16 cellular contexts compared by ENCODE assay signal in the genomic region with DNA sequence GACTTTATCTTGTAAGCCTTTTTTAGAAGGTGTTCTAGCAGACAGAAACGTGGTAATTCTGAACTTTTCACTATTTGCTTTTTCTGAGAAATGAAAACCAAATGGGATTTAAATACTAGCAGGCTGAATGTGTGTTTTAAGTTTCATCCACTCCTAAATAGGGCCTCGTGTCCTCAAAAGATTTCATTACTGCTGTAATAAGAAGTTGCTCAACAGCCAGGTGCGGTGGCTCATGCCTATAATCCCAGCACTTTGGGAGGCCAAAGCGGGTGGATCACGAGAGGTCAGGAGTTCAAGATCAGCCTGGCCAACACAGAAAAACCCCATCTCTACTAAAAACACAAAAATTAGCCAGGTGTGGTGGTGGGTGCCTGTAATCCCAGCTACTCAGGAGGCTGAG. TPM values are rescaled to one million over a fixed set of nuclear protein-coding genes. Genes with fewer than 3 reads are reported as not detected.
DNase-seq lines count a peak whose midpoint lies in the region; ATAC-seq, FAIRE-seq and TF ChIP-seq lines count a peak whose summit lies in the region.
"Had no signal": no experiment of that assay in that cellular context is flagged by ENCODE, and none has a peak within 500 bp of the region (broad histone marks: within the 10 kb centered on the region; RNA-seq: fewer than 3 reads in every experiment).

No MANE protein-coding gene starts in this region.

- H3K79me2 ChIP-seq in HepG2 (ENCODE audit: insufficient read depth, low read length) = no peaks in the 10 kb centered on the region

- H3K36me3 ChIP-seq in liver (ENCODE audit: control insufficient read depth in 4 of 4, insufficient read depth in 3 of 4, low read depth in 1 of 4, low read length in 3 of 4) (no peaks in the 10 kb centered on the region), HepG2 (replicated peaks in 1 of 2; ENCODE audit: control insufficient read depth in 1 of 2, insufficient read depth in 2 of 2, low read length in 2 of 2) (no peaks in the 10 kb centered on the region), right atrium auricular region (no peaks in the 10 kb centered on the region), adrenal gland (replicated peaks in 1 of 2) (no peaks in the 10 kb centered on the region)

- H3K9ac ChIP-seq in liver (ENCODE audit: low read depth in 1 of 2, low read length in 2 of 2) (no peak overlapping the region), HepG2 (ENCODE audit: insufficient read depth, low read depth, low read length) (no peak overlapping the region)

- POLR2A ChIA-PET in HepG2 (lab: Yijun Ruan, JAX) = no interaction called here

- TF ChIP-seq EP300 in HepG2 (IDR thresholded peaks at IDR 0.05; ENCODE audit: low read depth in 2 of 2, low read length in 2 of 2) (no peak), HepG2 (CRISPR knock-in tag; IDR thresholded peaks at IDR 0.05; ENCODE audit: borderline replicate concordance) (no peak)

- ATAC-seq in HepG2 = no peak
- ATAC-seq in GM19463 (IDR thresholded peaks at IDR 0.05; ENCODE audit: unreplicated experiment) = no peak
- ATAC-seq: activated CD4-positive, alpha-beta T cell treated with anti-CD3 and anti-CD28 coated beads for 36 hours; natural killer cell treated with Interleukin-12 subunit alpha and Interleukin-12 subunit beta and Interleukin-15 and Interleukin-18, amount 100 ng/mL, for 72 hours had no signal

- no peak overlapping the region for H2AFZ ChIP-seq in HepG2 (ENCODE audit: low read length)

- no TSS peak for BruUV-seq in HepG2 (replicated peaks; lab: Mats Ljungman, UMichigan)

- in situ Hi-C loops in HepG2 (cut with HindIII; ENCODE audit: extremely low pct_ligation_motif_present, low pct_unique_long_range_greater_than_20kb) = no loop called here

- intact Hi-C loops in HepG2 (cut with micrococcal nuclease; ENCODE audit: unreplicated experiment) = no loop called here
- intact Hi-C loops in adrenal gland (cut with DNase I) = no loop called here

- TF ChIP-seq POLR2A in HepG2 (IDR thresholded peaks at IDR 0.05; ENCODE audit: insufficient read depth in 1 of 2, low read depth in 2 of 2, low read length in 2 of 2) = no peak
- no peak for TF ChIP-seq POLR2A in adrenal gland (IDR thresholded peaks at IDR 0.05)

- peak overlapping the region; percentile 29 to 41 for H3K27ac ChIP-seq in liver (ENCODE audit: low read depth in 1 of 2, low read length in 2 of 2)
- no peak overlapping the region for H3K27ac ChIP-seq in HepG2 (ENCODE audit: extremely low read length, insufficient read depth, low read length)
- H3K27ac ChIP-seq in right atrium auricular region = peak overlapping the region; percentile 66 to 80
- H3K27ac ChIP-seq in skin epidermis = peak overlapping the region in 14 of 21 experiments; percentile 6 to 86 (median 48)
- H3K27ac ChIP-seq in adrenal gland = peak overlapping the region in 2 of 5 donors; percentile 51 to 71

- TF ChIP-seq CTCF in liver (IDR thresholded peaks at IDR 0.05; ENCODE audit: low read depth, low read length, missing input control) (no peak), HepG2 (CRISPR knock-in tag; IDR thresholded peaks at IDR 0.05) (no peak), right atrium auricular region (IDR thresholded peaks at IDR 0.05) (no peak), adrenal gland (IDR thresholded peaks at IDR 0.05) (no peak)

- H3K27me3 ChIP-seq in liver (ENCODE audit: control insufficient read depth in 4 of 4, insufficient read depth in 4 of 4, low read length in 3 of 4) (no peaks in the 10 kb centered on the region), HepG2 (ENCODE audit: control insufficient read depth in 1 of 2, insufficient read depth in 2 of 2, low read length in 2 of 2) (no peaks in the 10 kb centered on the region), right atrium auricular region (no peaks in the 10 kb centered on the region), adrenal gland (no peaks in the 10 kb centered on the region)

- CTCF ChIA-PET in HepG2 (lab: Yijun Ruan, JAX; ENCODE audit: low intra/inter-chr PET ratio, low total read pairs) = no interaction called here

- H3K4me3 ChIP-seq in liver (ENCODE audit: low read depth in 1 of 3, low read length in 3 of 3) (no peak overlapping the region), HepG2 (replicated peaks in 1 of 3; ENCODE audit: insufficient read depth in 1 of 3, low read depth in 2 of 3, low read length in 3 of 3) (no peak overlapping the region), right atrium auricular region (no peak overlapping the region), skin epidermis (no peak overlapping the region), adrenal gland (no peak overlapping the region)

- 36% methylated on average over 5 of the region's 5 CpGs for WGBS in liver
- WGBS in HepG2 (ENCODE audit: low lambda C conversion rate) = 20% methylated on average over 5 of the region's 5 CpGs
- WGBS in adrenal gland, 4 donors = 65 to 80% (median 77%) methylated on average over 5 of the region's 5 CpGs

- no peaks in the 10 kb centered on the region for H4K20me1 ChIP-seq in HepG2 (ENCODE audit: insufficient read depth, low read length)

- H3K4me1 ChIP-seq in liver (ENCODE audit: control insufficient read depth in 4 of 4, insufficient read depth in 4 of 4, low read length in 3 of 4) = peaks cover 6 to 31% (median 23%) of the 10 kb centered on the region in 4 donors
- H3K4me1 ChIP-seq in HepG2 (ENCODE audit: insufficient read depth, low read length) = peaks cover 23% of the 10 kb centered on the region
- peaks cover 0 to 60% of the 10 kb centered on the region in 2 donors for H3K4me1 ChIP-seq in right atrium auricular region
- peaks cover 0 to 3% of the 10 kb centered on the region in 2 donors for H3K4me1 ChIP-seq in adrenal gland (replicated peaks in 1 of 2)

- no peak for FAIRE-seq in HepG2 (lab: Jason Lieb, UNC)

- H3K4me2 ChIP-seq in HepG2 (ENCODE audit: low read depth, low read length) = no peak overlapping the region

- H3K9me3 ChIP-seq in liver (ENCODE audit: control insufficient read depth in 4 of 4, low read length in 3 of 4) (no peaks in the 10 kb centered on the region), HepG2 (ENCODE audit: low read length) (no peaks in the 10 kb centered on the region), right atrium auricular region (no peaks in the 10 kb centered on the region), adrenal gland (replicated peaks in 1 of 3) (no peaks in the 10 kb centered on the region)

- TF ChIP-seq RAD21 in liver (IDR thresholded peaks at IDR 0.05) (peak in 1 of 2 donors; percentile 14), HepG2 (CRISPR knock-in tag; IDR thresholded peaks at IDR 0.05) (no peak)

- DNase-seq in HepG2 (ENCODE audit: low spot score) (no peak), right atrium auricular region (ENCODE audit: low spot score) (no peak), adrenal gland (no peak), A172 (ENCODE audit: low spot score) (no peak), EL (no peak)
- DNase-seq: activated CD4-positive, alpha-beta T cell treated with anti-CD3 and anti-CD28 coated beads for 36 hours; activated naive CD4-positive, alpha-beta T cell treated with anti-CD3 and anti-CD28 coated beads, Interleukin-2, amount 10 ng/mL, durations not matched to agents 7 days and 5 days; effector CD8-positive, alpha-beta T cell; stimulated activated CD4-positive, alpha-beta T cell treated with anti-CD3 and anti-CD28 coated beads, Interleukin-2, amount 100 ng/mL, for 24 hours; T1000 had no signal

RNA-seq across cellular contexts. Expression of gene FMO2, which starts 44.6 kb away (rescaled TPM):
- total RNA-seq in liver (under 1 TPM; 0.14 to 0.84 TPM), HepG2 (2016; rRNA removed; fragmentation: Illumina TruSeq; extraction: Trizol) (not detected in 2 replicates), right atrium auricular region (10 to 100 TPM; 28.4 to 66.6 TPM), adrenal gland (100 to 1,000 TPM in 1 of 8 donors, 10 to 100 TPM in 7; 36.8 to 149 (median 67.3) TPM)
- polyA plus RNA-seq in liver (1 to 10 TPM; 1.4 to 1.6 TPM), HepG2 (2011; rRNA removed) (not detected in 2 replicates), adrenal gland (10 to 100 TPM; 14.0 to 29.8 (median 24.3) TPM)
- total RNA-seq in HepG2 (2016; cell fraction: cytosol; rRNA removed; fragmentation: Illumina TruSeq; extraction: Trizol; ENCODE audit: low read depth) = not detected in 2 replicates
- total RNA-seq in HepG2 (2016; cell fraction: insoluble cytoplasmic fraction; rRNA removed; fragmentation: Illumina TruSeq; extraction: Trizol) = not detected in 2 replicates
- not detected in 2 replicates for total RNA-seq in HepG2 (2016; cell fraction: membrane; rRNA removed; fragmentation: Illumina TruSeq; extraction: Trizol)
- total RNA-seq in HepG2 (2016; cell fraction: nucleus; rRNA removed; fragmentation: Illumina TruSeq; extraction: Trizol) = not detected in 2 replicates
- polyA plus RNA-seq in HepG2 (2011; cell fraction: cytosol; rRNA removed) = not detected in 2 replicates
- not detected in 2 replicates for polyA plus RNA-seq in HepG2 (2011; cell fraction: nucleus; rRNA removed)
- polyA plus RNA-seq in HepG2 (2012) = not detected in 2 replicates
- not detected in 2 replicates for polyA plus RNA-seq in HepG2 (2016; cell fraction: cytosol; fragmentation: Illumina TruSeq; extraction: Trizol; ENCODE audit: low read depth)
- not detected in 2 replicates for polyA plus RNA-seq in HepG2 (2016; cell fraction: insoluble cytoplasmic fraction; fragmentation: Illumina TruSeq; extraction: Trizol; ENCODE audit: low read depth)
- not detected in 2 replicates for polyA plus RNA-seq in HepG2 (2016; cell fraction: membrane; fragmentation: Illumina TruSeq; extraction: Trizol; ENCODE audit: low read depth)
- polyA plus RNA-seq in HepG2 (2016; cell fraction: nucleus; fragmentation: Illumina TruSeq; extraction: Trizol; ENCODE audit: insufficient read depth, low read depth) = not detected in 2 replicates
- not detected in 2 replicates for polyA minus RNA-seq in HepG2 (2011; rRNA and poly(A)+ RNA removed; ENCODE audit: low replicate concordance)
- polyA minus RNA-seq in HepG2 (2011; cell fraction: cytosol; rRNA and poly(A)+ RNA removed) = not detected in 2 replicates
- not detected in 2 replicates for polyA minus RNA-seq in HepG2 (2011; cell fraction: nucleus; rRNA and poly(A)+ RNA removed)
- total RNA-seq in A172 (2014; rRNA removed; shearing (Covaris generic)) = not detected in 2 replicates
- total RNA-seq: activated CD4-positive, alpha-beta T cell treated with anti-CD3 and anti-CD28 coated beads for 36 hours; Daoy; natural killer cell treated with Interleukin-12 subunit alpha and Interleukin-12 subunit beta and Interleukin-15 and Interleukin-18, amount 100 ng/mL, for 72 hours; renal cortical epithelial cell had no signal

RNA-seq across cellular contexts. Expression of gene FMO3, which starts 49.8 kb away (rescaled TPM):
- 100 to 1,000 TPM in 1 of 2 donors, 10 to 100 TPM in 1; 11.1 to 276 TPM for total RNA-seq in liver
- 100 to 1,000 TPM in 1 of 2 donors, 10 to 100 TPM in 1; 99.5 to 147 TPM for polyA plus RNA-seq in liver
- total RNA-seq in HepG2 (2016; rRNA removed; fragmentation: Illumina TruSeq; extraction: Trizol) = not detected in 2 replicates
- total RNA-seq in HepG2 (2016; cell fraction: cytosol; rRNA removed; fragmentation: Illumina TruSeq; extraction: Trizol; ENCODE audit: low read depth) = not detected in 2 replicates
- not detected in 2 replicates for total RNA-seq in HepG2 (2016; cell fraction: insoluble cytoplasmic fraction; rRNA removed; fragmentation: Illumina TruSeq; extraction: Trizol)
- not detected in 2 replicates for total RNA-seq in HepG2 (2016; cell fraction: membrane; rRNA removed; fragmentation: Illumina TruSeq; extraction: Trizol)
- total RNA-seq in HepG2 (2016; cell fraction: nucleus; rRNA removed; fragmentation: Illumina TruSeq; extraction: Trizol) = not detected in 2 replicates
- polyA plus RNA-seq in HepG2 (2011; rRNA removed) = not detected in 2 replicates
- polyA plus RNA-seq in HepG2 (2011; cell fraction: cytosol; rRNA removed) = not detected in 2 replicates
- polyA plus RNA-seq in HepG2 (2011; cell fraction: nucleus; rRNA removed) = not detected in 2 replicates
- not detected in 2 replicates for polyA plus RNA-seq in HepG2 (2012)
- not detected in 2 replicates for polyA plus RNA-seq in HepG2 (2016; cell fraction: cytosol; fragmentation: Illumina TruSeq; extraction: Trizol; ENCODE audit: low read depth)
- polyA plus RNA-seq in HepG2 (2016; cell fraction: insoluble cytoplasmic fraction; fragmentation: Illumina TruSeq; extraction: Trizol; ENCODE audit: low read depth) = not detected in 2 replicates
- polyA plus RNA-seq in HepG2 (2016; cell fraction: membrane; fragmentation: Illumina TruSeq; extraction: Trizol; ENCODE audit: low read depth) = not detected in 2 replicates
- not detected in 2 replicates for polyA plus RNA-seq in HepG2 (2016; cell fraction: nucleus; fragmentation: Illumina TruSeq; extraction: Trizol; ENCODE audit: insufficient read depth, low read depth)
- not detected in 2 replicates for polyA minus RNA-seq in HepG2 (2011; rRNA and poly(A)+ RNA removed; ENCODE audit: low replicate concordance)
- polyA minus RNA-seq in HepG2 (2011; cell fraction: cytosol; rRNA and poly(A)+ RNA removed) = not detected in 2 replicates
- polyA minus RNA-seq in HepG2 (2011; cell fraction: nucleus; rRNA and poly(A)+ RNA removed) = not detected in 2 replicates
- 1 to 10 TPM; 2.4 TPM for total RNA-seq in right atrium auricular region
- total RNA-seq in adrenal gland = 10 to 100 TPM in 7 of 8 donors, 1 to 10 TPM in 1; 2.6 to 34.6 (median 17.1) TPM
- 1 to 10 TPM; 4.5 to 9.3 (median 5.5) TPM for polyA plus RNA-seq in adrenal gland
- 0.57 and 1.1 TPM in 2 replicates for total RNA-seq in A172 (2014; rRNA removed; shearing (Covaris generic))
- total RNA-seq: activated CD4-positive, alpha-beta T cell treated with anti-CD3 and anti-CD28 coated beads for 36 hours; natural killer cell treated with Interleukin-12 subunit alpha and Interleukin-12 subunit beta and Interleukin-15 and Interleukin-18, amount 100 ng/mL, for 72 hours had no signal

Comparison
In these comparisons a context has a peak if more than half of its experiments do, and no peak if none do; other contexts are left out.
1. RNA of gene FMO2, which starts 44.6 kb away (total RNA-seq): 36.8 to 149 TPM in adrenal gland and 28.4 to 66.6 TPM in right atrium auricular region; 0.14 to 0.84 TPM in liver, not detected in HepG2 and not detected in A172; every median in the first group is over 10 times any median in the second.